2 cellular contexts compared by ENCODE assay signal in genomic region chr2:127943186-127943585, GRCh38.
A peak's percentile ranks its signal among the peaks of the same experiment; 100 is the strongest.
TF ChIP-seq lines count a peak whose summit lies in the region.

No MANE protein-coding gene starts in this region.

TF ChIP-seq in HepG2, 621 proteins besides CTCF, POLR2A, EP300 and RAD21:
- TF ChIP-seq THRA (CRISPR knock-in tag; IDR thresholded peaks at IDR 0.05; ENCODE audit: borderline replicate concordance) (no peak), ZNF724P (CRISPR knock-in tag; IDR thresholded peaks at IDR 0.05; ENCODE audit: borderline replicate concordance) (no peak), CREB1 (IDR thresholded peaks at IDR 0.05) (peak; percentile 28; the same call in 1 of the 2 replicates), CREB1 (CRISPR knock-in tag; IDR thresholded peaks at IDR 0.05) (no peak), ARNTL (CRISPR knock-in tag; IDR thresholded peaks at IDR 0.05) (no peak), ZFYVE20 (CRISPR knock-in tag; IDR thresholded peaks at IDR 0.05; ENCODE audit: borderline replicate concordance, low read depth) (no peak), GPN1 (CRISPR knock-in tag; IDR thresholded peaks at IDR 0.05; ENCODE audit: borderline replicate concordance) (no peak), ISL2 (CRISPR knock-in tag; IDR thresholded peaks at IDR 0.05) (no peak), REL (CRISPR knock-in tag; conservative IDR thresholded peaks at IDR 0.05) (no peak)

TF ChIP-seq in endothelial cell of umbilical vein, 7 proteins besides CTCF, POLR2A, EP300 and RAD21:
- TF ChIP-seq EZH2 (IDR thresholded peaks at IDR 0.05; ENCODE audit: borderline replicate concordance, low read depth, low read length, severe bottlenecking), result no peak
- no peak for TF ChIP-seq JUN (IDR thresholded peaks at IDR 0.05; ENCODE audit: borderline replicate concordance, insufficient read depth, insufficient read length, low read depth)
- no peak for TF ChIP-seq GATA2 (IDR thresholded peaks at IDR 0.05; ENCODE audit: insufficient read depth, insufficient read length, low read depth, low read length)
- no peak for TF ChIP-seq POLR2AphosphoS5 (IDR thresholded peaks at IDR 0.05; ENCODE audit: insufficient read depth, low read depth, low read length)
- TF ChIP-seq MAX (IDR thresholded peaks at IDR 0.05; ENCODE audit: insufficient read depth, insufficient read length), result no peak
- no peak for TF ChIP-seq MYC (IDR thresholded peaks at IDR 0.05; ENCODE audit: low read depth, low read length)
- no peak for TF ChIP-seq FOS (IDR thresholded peaks at IDR 0.05; ENCODE audit: borderline replicate concordance, insufficient read depth, low read length)
